15 cellular contexts compared by ENCODE assay signal in the genomic region with DNA sequence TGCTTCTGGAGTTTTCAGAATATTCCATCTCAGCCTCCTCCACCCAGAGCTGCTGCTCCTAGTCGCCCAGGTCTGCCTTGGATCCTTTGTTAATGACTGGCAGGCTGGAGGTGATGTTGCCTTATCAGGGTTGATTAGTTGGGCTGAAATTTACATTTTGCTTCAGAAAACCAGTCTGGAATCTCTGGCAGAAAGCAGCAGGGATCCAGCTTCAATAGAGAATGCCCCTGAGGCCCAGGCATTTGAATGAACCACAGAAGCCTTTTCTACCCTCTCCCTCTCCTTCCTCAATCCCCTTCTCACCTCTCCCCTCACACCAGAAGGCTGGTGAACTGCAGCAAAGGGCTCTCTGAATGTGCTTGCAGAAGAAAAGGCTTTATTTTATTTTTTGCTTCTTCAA.
DNase-seq lines count a peak whose midpoint lies in the region; ATAC-seq and TF ChIP-seq lines count a peak whose summit lies in the region.
"Had no signal": no experiment of that assay in that cellular context is flagged by ENCODE, and none has a peak within 500 bp of the region (broad histone marks: within the 10 kb centered on the region; RNA-seq: fewer than 3 reads in every experiment).

No MANE protein-coding gene starts in this region.

- H3K4me1 ChIP-seq in psoas muscle = peaks cover 91% of the 10 kb centered on the region

- no peak overlapping the region for H3K4me3 ChIP-seq in H7 (ENCODE audit: insufficient read depth, low read depth, low read length)
- H3K4me3 ChIP-seq in psoas muscle = no peak overlapping the region

- no peaks in the 10 kb centered on the region for H3K9me3 ChIP-seq in psoas muscle

- WGBS in psoas muscle, 3 donors = 88 to 90% (median 90%) methylated on average over 1 of the region's 1 CpG

- H3K4me3 Mint-ChIP-seq in glutamatergic neuron (ENCODE audit: unreplicated experiment) = peak overlapping the region; percentile 58
- H3K4me3 Mint-ChIP-seq: activated CD4-positive, alpha-beta memory T cell treated with anti-CD3 and anti-CD28 coated beads, Interleukin-2, amount 10 ng/mL, durations not matched to agents 7 days and 5 days had no signal

- DNase-seq in H7 (peak; percentile 70), RPMI7951 (ENCODE audit: low read depth) (peak; percentile 49), glutamatergic neuron (no peak), psoas muscle (no peak), activated gamma-delta T cell treated with Interleukin-2 at 50 U/mL for 16 hours (no peak)
- DNase-seq: activated CD4-positive, alpha-beta memory T cell treated with anti-CD3 and anti-CD28 coated beads, Interleukin-2, amount 10 ng/mL, durations not matched to agents 7 days and 5 days; activated CD4-positive, CD25-positive, alpha-beta regulatory T cell; activated naive CD4-positive, alpha-beta T cell treated with Interleukin-2 at 50 U/mL for 16 hours; dermis blood vessel endothelial cell; GDM1 had no signal

- no peaks in the 10 kb centered on the region for H3K36me3 ChIP-seq in H7 (replicated peaks; ENCODE audit: control insufficient read depth, insufficient read depth, low read length)
- H3K36me3 ChIP-seq in psoas muscle (ENCODE audit: insufficient read depth in 1 of 2, low read depth in 1 of 2) = no peaks in the 10 kb centered on the region

- peaks cover 57% of the 10 kb centered on the region for H3K4me1 Mint-ChIP-seq in glutamatergic neuron (ENCODE audit: low read depth, unreplicated experiment)
- H3K4me1 Mint-ChIP-seq: activated CD4-positive, alpha-beta memory T cell treated with anti-CD3 and anti-CD28 coated beads, Interleukin-2, amount 10 ng/mL, durations not matched to agents 7 days and 5 days had no signal

- intact Hi-C loops in psoas muscle (cut with DNase I) = no loop called here

- peaks cover 15% of the 10 kb centered on the region for H3K9me3 Mint-ChIP-seq in glutamatergic neuron (ENCODE audit: unreplicated experiment)
- H3K9me3 Mint-ChIP-seq: activated CD4-positive, alpha-beta memory T cell treated with anti-CD3 and anti-CD28 coated beads, Interleukin-2, amount 10 ng/mL, durations not matched to agents 7 days and 5 days had no signal

- no peak for TF ChIP-seq CTCF in glutamatergic neuron (IDR thresholded peaks at IDR 0.05; ENCODE audit: partially characterized antibody, unreplicated experiment)
- TF ChIP-seq CTCF in psoas muscle (IDR thresholded peaks at IDR 0.05) = no peak

- H3K27ac ChIP-seq in psoas muscle = peak overlapping the region; percentile 88
- H3K27ac ChIP-seq: C4-2B, KMS-11 had no signal

- peaks cover 3% of the 10 kb centered on the region for H3K27me3 Mint-ChIP-seq in glutamatergic neuron (ENCODE audit: unreplicated experiment)

- H3K27me3 ChIP-seq in H7 (ENCODE audit: control insufficient read depth, insufficient read depth, low read length) = no peaks in the 10 kb centered on the region; the same call in 1 of the 2 replicates
- no peaks in the 10 kb centered on the region for H3K27me3 ChIP-seq in psoas muscle (ENCODE audit: insufficient read depth in 3 of 3, low read length in 2 of 3)

- H3K27ac Mint-ChIP-seq in glutamatergic neuron (ENCODE audit: unreplicated experiment) = peak overlapping the region; percentile 44
- H3K27ac Mint-ChIP-seq: activated CD4-positive, alpha-beta memory T cell treated with anti-CD3 and anti-CD28 coated beads, Interleukin-2, amount 10 ng/mL, durations not matched to agents 7 days and 5 days had no signal

- no peaks in the 10 kb centered on the region for H3K36me3 Mint-ChIP-seq in glutamatergic neuron (ENCODE audit: unreplicated experiment)

- ATAC-seq in psoas muscle (no peak), HG02852 (IDR thresholded peaks at IDR 0.05; ENCODE audit: unreplicated experiment) (no peak), GM18498 (IDR thresholded peaks at IDR 0.05; ENCODE audit: unreplicated experiment) (no peak), GM19324 (IDR thresholded peaks at IDR 0.05; ENCODE audit: low FRiP score, unreplicated experiment) (no peak)

Comparison
In these comparisons a context has a peak if more than half of its experiments do, and no peak if none do; other contexts are left out.
1. DNase-seq: peak in H7 (single experiment) and RPMI7951 (single experiment); none in glutamatergic neuron (single experiment), psoas muscle (0 of 2) and activated gamma-delta T cell treated with Interleukin-2 at 50 U/mL for 16 hours (single experiment).